ENCODE assay signal across 8 cellular contexts in genomic region chr6:167827062-167827587, GRCh38. TPM values are rescaled to one million over a fixed set of nuclear protein-coding genes. Genes with fewer than 3 reads are reported as not detected.
A peak's percentile ranks its signal among the peaks of the same experiment; 100 is the strongest.
DNase-seq lines count a peak whose midpoint lies in the region; ATAC-seq and TF ChIP-seq lines count a peak whose summit lies in the region.

No MANE protein-coding gene starts in this region.

- intact Hi-C loops in activated CD8-positive, alpha-beta T cell treated with anti-CD3 and anti-CD28 coated beads for 36 hours (cut with micrococcal nuclease): no loop called here

- H3K36me3 ChIP-seq in iPS DF 6.9 (ENCODE audit: control insufficient read depth, insufficient read depth, low read length): no peaks in the 10 kb centered on the region

- H3K27ac Mint-ChIP-seq in activated CD8-positive, alpha-beta T cell treated with anti-CD3 and anti-CD28 coated beads for 36 hours: no peak overlapping the region
- no peak overlapping the region for H3K27ac Mint-ChIP-seq in stimulated activated naive CD8-positive, alpha-beta T cell treated with anti-CD3 and anti-CD28 coated beads, Interleukin-15, Interleukin-2, amounts not matched to agents 100 ng/mL and 50 ng/mL, for 24 hours

- H3K4me3 ChIP-seq in GM12865 (ENCODE audit: low read depth, low read length): peak overlapping the region; percentile 60
- H3K4me3 ChIP-seq in iPS DF 6.9 (ENCODE audit: low read length): peak overlapping the region; percentile 95; the same call in 1 of the 2 replicates

- ATAC-seq in GM19468 (IDR thresholded peaks at IDR 0.05; ENCODE audit: extremely low read depth, unreplicated experiment): peak; percentile 18
- peak; percentile 34 for ATAC-seq in HG03442 (IDR thresholded peaks at IDR 0.05; ENCODE audit: unreplicated experiment)
- peak; percentile 40 for ATAC-seq in activated CD8-positive, alpha-beta T cell treated with anti-CD3 and anti-CD28 coated beads for 36 hours

- no peaks in the 10 kb centered on the region for H3K27me3 ChIP-seq in iPS DF 6.9 (ENCODE audit: control insufficient read depth, insufficient read depth, low read length)

- H3K4me3 Mint-ChIP-seq in activated CD8-positive, alpha-beta T cell treated with anti-CD3 and anti-CD28 coated beads for 36 hours: peak overlapping the region; percentile 75
- peak overlapping the region; percentile 77 for H3K4me3 Mint-ChIP-seq in stimulated activated naive CD8-positive, alpha-beta T cell treated with anti-CD3 and anti-CD28 coated beads, Interleukin-15, Interleukin-2, amounts not matched to agents 100 ng/mL and 50 ng/mL, for 24 hours

- POLR2A ChIA-PET in activated CD8-positive, alpha-beta T cell treated with anti-CD3 and anti-CD28 coated beads for 36 hours (lab: Charles Lee): interaction anchor here (1.0 kb wide), 1 partner anchor 12 kb away, joined by 3 read pairs; no protein-coding TSS in a partner anchor

- no CpG with 5 or more reads among the region's 77 CpGs for WGBS in iPS DF 6.9 (ENCODE audit: insufficient coverage, insufficient read length)

- peaks cover 1% of the 10 kb centered on the region for H3K36me3 Mint-ChIP-seq in activated CD8-positive, alpha-beta T cell treated with anti-CD3 and anti-CD28 coated beads for 36 hours (ENCODE audit: low read depth)
- no peaks in the 10 kb centered on the region for H3K36me3 Mint-ChIP-seq in stimulated activated naive CD8-positive, alpha-beta T cell treated with anti-CD3 and anti-CD28 coated beads, Interleukin-15, Interleukin-2, amounts not matched to agents 100 ng/mL and 50 ng/mL, for 24 hours (ENCODE audit: low read depth)

- H3K9me3 Mint-ChIP-seq in activated CD8-positive, alpha-beta T cell treated with anti-CD3 and anti-CD28 coated beads for 36 hours: no peaks in the 10 kb centered on the region
- H3K9me3 Mint-ChIP-seq in stimulated activated naive CD8-positive, alpha-beta T cell treated with anti-CD3 and anti-CD28 coated beads, Interleukin-15, Interleukin-2, amounts not matched to agents 100 ng/mL and 50 ng/mL, for 24 hours: no peaks in the 10 kb centered on the region

- CTCF ChIA-PET in activated CD8-positive, alpha-beta T cell treated with anti-CD3 and anti-CD28 coated beads for 36 hours (lab: Charles Lee): interaction anchor here (1.5 kb wide), 1 partner anchor 39 kb away, joined by 3 read pairs; no protein-coding TSS in a partner anchor

- no peaks in the 10 kb centered on the region for H3K9me3 ChIP-seq in iPS DF 6.9 (ENCODE audit: control insufficient read depth, insufficient read depth, low read length)

- H3K4me1 ChIP-seq in iPS DF 6.9 (ENCODE audit: control insufficient read depth, insufficient read depth, low read length): peaks cover 1% of the 10 kb centered on the region; the same call in 1 of the 2 replicates

- H3K27me3 Mint-ChIP-seq in activated CD8-positive, alpha-beta T cell treated with anti-CD3 and anti-CD28 coated beads for 36 hours: peaks cover 61% of the 10 kb centered on the region
- peaks cover 73% of the 10 kb centered on the region for H3K27me3 Mint-ChIP-seq in stimulated activated naive CD8-positive, alpha-beta T cell treated with anti-CD3 and anti-CD28 coated beads, Interleukin-15, Interleukin-2, amounts not matched to agents 100 ng/mL and 50 ng/mL, for 24 hours

- no peak for TF ChIP-seq CTCF in GM12865 (IDR thresholded peaks at IDR 0.05; ENCODE audit: insufficient read depth, low read depth, low read length, missing control alignments)
- TF ChIP-seq CTCF in activated CD8-positive, alpha-beta T cell treated with anti-CD3 and anti-CD28 coated beads for 36 hours (IDR thresholded peaks at IDR 0.05): no peak

- DNase-seq in GM12865 (ENCODE audit: low read depth): peak; percentile 57
- DNase-seq in activated CD8-positive, alpha-beta T cell treated with anti-CD3 and anti-CD28 coated beads for 36 hours: peak; percentile 14
- DNase-seq in iPS DF 6.9 (ENCODE audit: low read depth, low spot score): no peak
- no peak for DNase-seq in GF-D8 (lab: John Stamatoyannopoulos, UW)
- DNase-seq in activated CD4-positive, alpha-beta T cell treated with anti-CD3 and anti-CD28 coated beads, Interleukin-2, amount 50 U/mL, for 1 hour: no peak

- no peak overlapping the region for H3K27ac ChIP-seq in iPS DF 6.9 (ENCODE audit: low read length)

- H3K4me1 Mint-ChIP-seq in activated CD8-positive, alpha-beta T cell treated with anti-CD3 and anti-CD28 coated beads for 36 hours (ENCODE audit: low read depth): peaks cover 30% of the 10 kb centered on the region
- peaks cover 39% of the 10 kb centered on the region for H3K4me1 Mint-ChIP-seq in stimulated activated naive CD8-positive, alpha-beta T cell treated with anti-CD3 and anti-CD28 coated beads, Interleukin-15, Interleukin-2, amounts not matched to agents 100 ng/mL and 50 ng/mL, for 24 hours (ENCODE audit: low read depth)

RNA-seq across cellular contexts. Expression of gene AFDN, which starts 0.4 kb away (rescaled TPM):
- 10 to 100 TPM; 13.0 to 14.1 TPM for total RNA-seq in activated CD8-positive, alpha-beta T cell treated with anti-CD3 and anti-CD28 coated beads for 36 hours

Comparison
In these comparisons a context has a peak if more than half of its experiments do, and no peak if none do; other contexts are left out.
1. DNase-seq: peak in GM12865 (single experiment) and activated CD8-positive, alpha-beta T cell treated with anti-CD3 and anti-CD28 coated beads for 36 hours (single experiment); none in iPS DF 6.9 (single experiment), GF-D8 (single experiment) and activated CD4-positive, alpha-beta T cell treated with anti-CD3 and anti-CD28 coated beads, Interleukin-2, amount 50 U/mL, for 1 hour (single experiment).
2. Peak in every context shown above with its lines, with median percentiles within 50 percentile points of each other: ATAC-seq.